Comparison of ENCODE assay signal across 8 cellular contexts in genomic region chr12:39764944-39765560, GRCh38.
DNase-seq lines count a peak whose midpoint lies in the region; ATAC-seq and TF ChIP-seq lines count a peak whose summit lies in the region.

No MANE protein-coding gene starts in this region.

- H4K20me1 ChIP-seq in KMS-11 (ENCODE audit: insufficient read depth), result no peaks in the 10 kb centered on the region

- H3K27me3 ChIP-seq in KMS-11 (ENCODE audit: insufficient read depth, low read depth), result no peaks in the 10 kb centered on the region
- H3K27me3 ChIP-seq in foreskin keratinocyte, result no peaks in the 10 kb centered on the region

- no peak overlapping the region for H2AFZ ChIP-seq in KMS-11 (ENCODE audit: low read depth)

- H3K79me2 ChIP-seq in KMS-11 (ENCODE audit: insufficient read depth, low read depth), result no peaks in the 10 kb centered on the region

- H3K36me3 ChIP-seq in KMS-11 (ENCODE audit: insufficient read depth), result no peaks in the 10 kb centered on the region

- TF ChIP-seq CTCF in GM20000 (IDR thresholded peaks at IDR 0.05; ENCODE audit: extremely low read depth, missing control alignments) (peak; percentile 46), KMS-11 (conservative IDR thresholded peaks at IDR 0.05; ENCODE audit: low read depth, low read length) (peak; percentile 76), foreskin keratinocyte (conservative IDR thresholded peaks at IDR 0.05) (peak; percentile 88)

- H3K4me3 ChIP-seq in KMS-11 (IDR thresholded peaks at IDR 0.05; ENCODE audit: insufficient read depth, low read depth, low read length), result no peak overlapping the region

- DNase-seq in EL (peak; percentile 6), GM20000 (ENCODE audit: low spot score) (peak; percentile 36), SW480 (ENCODE audit: low spot score) (peak; percentile 53), foreskin keratinocyte (peak in 1 of 2 donors; percentile 17), pulmonary artery endothelial cell (ENCODE audit: low read depth, low spot score) (peak; percentile 15), HK-2 (ENCODE audit: unreplicated experiment) (no peak)
- no peak for DNase-seq in activated naive CD4-positive, alpha-beta T cell treated with Interleukin-2 at 50 U/mL for 16 hours

- H3K4me2 ChIP-seq in KMS-11, result no peak overlapping the region

- ATAC-seq in foreskin keratinocyte, result peak; percentile 79

- H3K9ac ChIP-seq in KMS-11, result no peak overlapping the region

- H3K27ac ChIP-seq in KMS-11 (no peak overlapping the region), foreskin keratinocyte (no peak overlapping the region)

- no peaks in the 10 kb centered on the region for H3K4me1 ChIP-seq in KMS-11 (ENCODE audit: low read depth, poor library complexity, severe bottlenecking)
- no peaks in the 10 kb centered on the region for H3K4me1 ChIP-seq in foreskin keratinocyte

Comparison
In these comparisons a context has a peak if more than half of its experiments do, and no peak if none do; other contexts are left out.
1. DNase-seq: peak in EL (single experiment), GM20000 (single experiment), SW480 (single experiment) and pulmonary artery endothelial cell (single experiment); none in activated naive CD4-positive, alpha-beta T cell treated with Interleukin-2 at 50 U/mL for 16 hours (single experiment) and HK-2 (single experiment).
2. Peak in every context shown above with its lines, with median percentiles within 50 percentile points of each other: CTCF ChIP-seq.